ENCODE assay signal across 31 cellular contexts in genomic region chr2:184039493-184039892, GRCh38.
"Had no signal": no experiment of that assay in that cellular context is flagged by ENCODE, and none has a peak within 500 bp of the region (broad histone marks: within the 10 kb centered on the region; RNA-seq: fewer than 3 reads in every experiment).

No MANE protein-coding gene starts in this region.

- H3K4me1 ChIP-seq: ascending aorta, colonic mucosa had no signal

- H3K36me3 ChIP-seq: ascending aorta, cardiac muscle cell, colonic mucosa had no signal

- H3K4me3 ChIP-seq: ascending aorta, cardiac muscle cell, colonic mucosa had no signal

- H3K27ac ChIP-seq: ascending aorta, cardiac muscle cell, colonic mucosa, VCaP had no signal

- H3K27me3 ChIP-seq: ascending aorta, cardiac muscle cell, colonic mucosa had no signal

- DNase-seq: activated B cell treated with CpG ODN at 0.5 μM for 24 hours; activated CD4-positive, alpha-beta memory T cell treated with anti-CD3 and anti-CD28 coated beads for 36 hours; activated CD4-positive, alpha-beta T cell treated with anti-CD3 and anti-CD28 coated beads for 4 hours; activated CD4-positive, alpha-beta T cell treated with anti-CD3 and anti-CD28 coated beads, Interleukin-2, amount 10 ng/mL, durations not matched to agents 24 days and 14 days; activated CD4-positive, alpha-beta T cell treated with anti-CD3 and anti-CD28 coated beads, Interleukin-2, amount 50 U/mL, for 1 hour; activated CD4-positive, alpha-beta T cell treated with anti-CD3 and anti-CD28 coated beads, Interleukin-2, amount 50 U/mL, for 4 hours; activated CD4-positive, CD25-positive, alpha-beta regulatory T cell treated with anti-CD3 and anti-CD28 coated beads, Interleukin-2, amount 50 U/mL, for 72 hours; activated CD8-positive, alpha-beta memory T cell treated with anti-CD3 and anti-CD28 coated beads for 24 hours; activated CD8-positive, alpha-beta memory T cell treated with anti-CD3 and anti-CD28 coated beads, Interleukin-2, amount 10 ng/mL, durations not matched to agents 7 days and 5 days; activated CD8-positive, alpha-beta memory T cell treated with anti-CD3 and anti-CD28 coated beads, Interleukin-2, amount 50 U/mL, for 48 hours; activated CD8-positive, alpha-beta T cell treated with anti-CD3 and anti-CD28 coated beads for 36 hours; activated effector memory CD4-positive, alpha-beta T cell treated with Interleukin-2 at 50 U/mL for 16 hours; activated gamma-delta T cell; activated naive CD4-positive, alpha-beta T cell treated with anti-CD3 and anti-CD28 coated beads, Interleukin-2, amount 10 ng/mL, durations not matched to agents 7 days and 5 days; activated naive CD4-positive, alpha-beta T cell treated with Interleukin-2 at 50 U/mL for 16 hours; activated naive CD8-positive, alpha-beta T cell treated with anti-CD3 and anti-CD28 coated beads, Interleukin-2, amount 10 ng/mL, durations not matched to agents 7 days and 5 days; activated naive CD8-positive, alpha-beta T cell treated with anti-CD3 and anti-CD28 coated beads, Interleukin-2, amount 50 U/mL, for 24 hours; activated T-cell treated with anti-CD3 and anti-CD28 coated beads, Interleukin-2, amount 50 U/mL, for 24 hours; activated T-cell treated with anti-CD3 and anti-CD28 coated beads, Interleukin-2, amount 50 U/mL, for 48 hours; amygdala; anterior cingulate cortex; caudate nucleus; cerebellar nuclear complex; colonic mucosa; T-helper 2 cell; T-helper 9 cell had no signal

- FAIRE-seq: bronchial epithelial cell, TTC549 had no signal

- ATAC-seq: activated CD8-positive, alpha-beta memory T cell treated with anti-CD3 and anti-CD28 coated beads, Interleukin-2, amount 10 ng/mL, durations not matched to agents 7 days and 5 days; activated CD8-positive, alpha-beta T cell treated with anti-CD3 and anti-CD28 coated beads for 36 hours; activated naive CD8-positive, alpha-beta T cell treated with anti-CD3 and anti-CD28 coated beads, Interleukin-2, amount 50 U/mL, for 24 hours had no signal

- H3K9me3 ChIP-seq: ascending aorta, colonic mucosa had no signal
